Comparison of ENCODE assay signal across 16 cellular contexts in genomic region chrX:13064599-13065143, GRCh38. TPM values are rescaled to one million over a fixed set of nuclear protein-coding genes. Genes with fewer than 3 reads are reported as not detected.
DNase-seq lines count a peak whose midpoint lies in the region; ATAC-seq, FAIRE-seq and TF ChIP-seq lines count a peak whose summit lies in the region.
"Had no signal": no experiment of that assay in that cellular context is flagged by ENCODE, and none has a peak within 500 bp of the region (broad histone marks: within the 10 kb centered on the region; RNA-seq: fewer than 3 reads in every experiment).

No MANE protein-coding gene starts in this region.

- in situ Hi-C loops in GM12878 (cut with MboI), result no loop called here

- WGBS in GM12878 (ENCODE audit: insufficient coverage, insufficient replicate concordance, low lambda C conversion rate, missing lambda C conversion rate), result 22% methylated on average over 2 of the region's 2 CpGs
- WGBS in mesenchymal stem cell, result 30% methylated on average over 1 of the region's 2 CpGs

- SMC1A ChIA-PET in GM12878 (lab: Charles Lee; ENCODE audit: uncharacterized antibody, unreplicated experiment), result interaction anchor here (1.7 to 3.7 kb wide), 2 partner anchors 10 to 13 kb away, joined by 5 to 13 read pairs; no protein-coding TSS in a partner anchor

- H4K91ac ChIP-seq in mesenchymal stem cell (ENCODE audit: low read length), result no peak overlapping the region

- TF ChIP-seq EP300 in GM12878 (IDR thresholded peaks at IDR 0.05; ENCODE audit: borderline replicate concordance in 1 of 2, control insufficient read depth in 1 of 2, low read depth in 2 of 2, low read length in 2 of 2), result no peak

- H3K18ac ChIP-seq in mesenchymal stem cell (ENCODE audit: low read depth in 1 of 2, low read length in 2 of 2), result peak overlapping the region in 1 of 2 experiments; percentile 21

- no peak overlapping the region for H2AK5ac ChIP-seq in mesenchymal stem cell (ENCODE audit: low read length, severe bottlenecking)

- no peak overlapping the region for H2BK12ac ChIP-seq in mesenchymal stem cell (ENCODE audit: low read length in 2 of 2)

- no peaks in the 10 kb centered on the region for H3K79me1 ChIP-seq in mesenchymal stem cell (replicated peaks; ENCODE audit: low read length, poor library complexity, severe bottlenecking)

- H3K4me3 ChIP-seq in GM12878 (no peak overlapping the region), mesenchymal stem cell (ENCODE audit: insufficient read depth in 1 of 2, low read depth in 1 of 2, low read length in 2 of 2) (no peak overlapping the region)
- H3K4me3 ChIP-seq: cardiac muscle cell had no signal

- H3K36me3 Mint-ChIP-seq in activated T-helper 2 cell treated with anti-CD3 and anti-CD28 coated beads, Interferon-gamma antibody, Interleukin-2, Interleukin-4, amounts not matched to agents 10 μg/mL and 5 μg/mL and 100 μg/mL, durations not matched to agents 14 hours and 24 hours and 36 hours (ENCODE audit: low read depth), result peaks cover 17% of the 10 kb centered on the region

- intact Hi-C loops in GM12878 (cut with micrococcal nuclease; ENCODE audit: unreplicated experiment), result no loop called here
- intact Hi-C loops in activated T-helper 2 cell treated with anti-CD3 and anti-CD28 coated beads, Interferon-gamma antibody, Interleukin-2, Interleukin-4, amounts not matched to agents 10 μg/mL and 5 μg/mL and 100 μg/mL, durations not matched to agents 14 hours and 24 hours and 36 hours (cut with micrococcal nuclease), result no loop called here

- H3K4me1 Mint-ChIP-seq in activated T-helper 2 cell treated with anti-CD3 and anti-CD28 coated beads, Interferon-gamma antibody, Interleukin-2, Interleukin-4, amounts not matched to agents 10 μg/mL and 5 μg/mL and 100 μg/mL, durations not matched to agents 14 hours and 24 hours and 36 hours (ENCODE audit: low read depth), result peaks cover 20% of the 10 kb centered on the region

- no peak for TF ChIP-seq RAD21 in GM12878 (IDR thresholded peaks at IDR 0.05; ENCODE audit: insufficient read depth, low read depth, low read length)

- no peak overlapping the region for H2BK5ac ChIP-seq in mesenchymal stem cell (ENCODE audit: low read depth, low read length, poor library complexity, severe bottlenecking)

- H3K4me3 Mint-ChIP-seq in activated T-helper 2 cell treated with anti-CD3 and anti-CD28 coated beads, Interferon-gamma antibody, Interleukin-2, Interleukin-4, amounts not matched to agents 10 μg/mL and 5 μg/mL and 100 μg/mL, durations not matched to agents 14 hours and 24 hours and 36 hours (ENCODE audit: low read depth), result no peak overlapping the region
- H3K4me3 Mint-ChIP-seq: T-cell had no signal

- peaks cover 27% of the 10 kb centered on the region for H3K9me3 Mint-ChIP-seq in activated T-helper 2 cell treated with anti-CD3 and anti-CD28 coated beads, Interferon-gamma antibody, Interleukin-2, Interleukin-4, amounts not matched to agents 10 μg/mL and 5 μg/mL and 100 μg/mL, durations not matched to agents 14 hours and 24 hours and 36 hours

- TF ChIP-seq CTCF in GM12878 (IDR thresholded peaks at IDR 0.05 in 2 of 3, conservative IDR thresholded peaks at IDR 0.05 in 1 of 3; ENCODE audit: control insufficient read depth in 2 of 3, extremely low read depth in 1 of 3, insufficient read depth in 1 of 3, low read depth in 3 of 3, low read length in 3 of 3), result no peak

- no peak overlapping the region for H3K4me2 ChIP-seq in GM12878 (ENCODE audit: control insufficient read depth, insufficient read depth)
- no peak overlapping the region for H3K4me2 ChIP-seq in mesenchymal stem cell (ENCODE audit: low read length, poor library complexity, severe bottlenecking)

- no peak overlapping the region for H2BK15ac ChIP-seq in mesenchymal stem cell (ENCODE audit: low read depth, poor library complexity, severe bottlenecking)

- DNase-seq in A172 (ENCODE audit: low spot score) (peak; percentile 25), GM18507 (ENCODE audit: extremely low spot score, insufficient read length, low read depth) (no peak), GM12878 (ENCODE audit: low read depth, low spot score) (no peak), mesenchymal stem cell (peak; percentile 73)
- DNase-seq in activated effector memory CD4-positive, alpha-beta T cell treated with Interleukin-2 at 50 U/mL for 16 hours, result no peak
- no peak for DNase-seq in activated T-helper 2 cell treated with anti-CD3 and anti-CD28 coated beads, Interferon-gamma antibody, Interleukin-2, Interleukin-4, amounts not matched to agents 10 μg/mL and 5 μg/mL and 100 μg/mL, durations not matched to agents 14 hours and 24 hours and 36 hours (ENCODE audit: low spot score)
- DNase-seq: C1 segment of cervical spinal cord, foreskin melanocyte, mesendoderm, NCI-H1417 treated with DMSO at 0.1 percent for 48 hours, T-cell had no signal

- FAIRE-seq in GM18507 (lab: Jason Lieb, UNC) (peak; percentile 56), GM12878 (lab: Jason Lieb, UNC) (no peak)

- H3K9me3 ChIP-seq in GM12878 (replicated peaks; ENCODE audit: control insufficient read depth, insufficient read depth, low read length), result peaks cover 10% of the 10 kb centered on the region
- peaks cover 10% of the 10 kb centered on the region for H3K9me3 ChIP-seq in mesenchymal stem cell (ENCODE audit: control insufficient read depth, low read length)

- no peaks in the 10 kb centered on the region for H3K27me3 Mint-ChIP-seq in activated T-helper 2 cell treated with anti-CD3 and anti-CD28 coated beads, Interferon-gamma antibody, Interleukin-2, Interleukin-4, amounts not matched to agents 10 μg/mL and 5 μg/mL and 100 μg/mL, durations not matched to agents 14 hours and 24 hours and 36 hours (ENCODE audit: low read depth)

- H3K79me2 ChIP-seq in GM12878 (ENCODE audit: control insufficient read depth, insufficient read depth, low read length), result no peaks in the 10 kb centered on the region

- H3K4me1 ChIP-seq in GM12878 (ENCODE audit: control insufficient read depth, insufficient read depth, low read length) (peaks cover 5% of the 10 kb centered on the region; the same call in 1 of the 2 replicates), mesenchymal stem cell (ENCODE audit: control insufficient read depth, insufficient read depth, low read depth, low read length) (no peaks in the 10 kb centered on the region)

- ATAC-seq in GM12878, result peak; percentile 45
- no peak for ATAC-seq in HG02798 (IDR thresholded peaks at IDR 0.05; ENCODE audit: poor library complexity, unreplicated experiment)
- no peak for ATAC-seq in HG02852 (IDR thresholded peaks at IDR 0.05; ENCODE audit: unreplicated experiment)
- ATAC-seq: T-cell had no signal

- no peak overlapping the region for H4K8ac ChIP-seq in mesenchymal stem cell (ENCODE audit: low read length)

- H3K27me3 ChIP-seq in GM12878 (replicated peaks in 1 of 2; ENCODE audit: control insufficient read depth in 2 of 2, insufficient read depth in 2 of 2, low read length in 1 of 2), result no peaks in the 10 kb centered on the region
- H3K27me3 ChIP-seq in mesenchymal stem cell (ENCODE audit: control insufficient read depth in 1 of 2, insufficient read depth in 1 of 2, low read length in 2 of 2), result no peaks in the 10 kb centered on the region
- H3K27me3 ChIP-seq: cardiac muscle cell had no signal

- BruUV-seq in GM12878 (replicated peaks; lab: Mats Ljungman, UMichigan), result no TSS peak

- H3K27ac ChIP-seq in GM12878 (ENCODE audit: control insufficient read depth, insufficient read depth) (no peak overlapping the region), mesenchymal stem cell (ENCODE audit: low read length, poor library complexity, severe bottlenecking) (no peak overlapping the region)
- H3K27ac ChIP-seq: cardiac muscle cell, HL-60 had no signal

- no peak overlapping the region for H3K4ac ChIP-seq in mesenchymal stem cell (ENCODE audit: low read depth in 1 of 2, low read length in 2 of 2)

- no peak overlapping the region for H2BK120ac ChIP-seq in mesenchymal stem cell (ENCODE audit: low read depth, low read length)

- no peak overlapping the region for H3K23ac ChIP-seq in mesenchymal stem cell (ENCODE audit: low read length in 2 of 2)

- no peak overlapping the region for H3K9ac ChIP-seq in GM12878 (ENCODE audit: control insufficient read depth, insufficient read depth, low read length)
- peak overlapping the region; percentile 55 for H3K9ac ChIP-seq in mesenchymal stem cell (ENCODE audit: low read length)

- RAD21 ChIA-PET in GM12878 (lab: Charles Lee; ENCODE audit: unreplicated experiment), result interaction anchor here (0.5 to 1.9 kb wide), 2 partner anchors 12 to 13 kb away, joined by 3 to 5 read pairs; no protein-coding TSS in a partner anchor

- H4K20me1 ChIP-seq in GM12878 (ENCODE audit: control insufficient read depth, insufficient read depth), result no peaks in the 10 kb centered on the region

- CTCF ChIA-PET in GM12878 (lab: Yijun Ruan, JAX), result no interaction called here

- TF ChIP-seq POLR2A in GM12878 (IDR thresholded peaks at IDR 0.05; ENCODE audit: low read depth, low read length), result no peak

- no peak overlapping the region for H2AFZ ChIP-seq in GM12878 (ENCODE audit: control insufficient read depth, low read depth, low read length)
- no peak overlapping the region for H2AFZ ChIP-seq in mesenchymal stem cell (ENCODE audit: low read depth, low read length)

- POLR2A ChIA-PET in GM12878 (lab: Charles Lee), result interaction anchor here (1.4 kb wide), 1 partner anchor 11 kb away, joined by 4 read pairs; no protein-coding TSS in a partner anchor

- H3K36me3 ChIP-seq in GM12878 (ENCODE audit: control insufficient read depth in 2 of 2, insufficient read depth in 2 of 2, low read length in 1 of 2) (no peaks in the 10 kb centered on the region; a peak in 1 of 4 replicates), mesenchymal stem cell (ENCODE audit: control insufficient read depth in 1 of 2, insufficient read depth in 2 of 2, low read depth in 1 of 2, low read length in 2 of 2) (no peaks in the 10 kb centered on the region)
- H3K36me3 ChIP-seq: cardiac muscle cell had no signal

- H3K14ac ChIP-seq in mesenchymal stem cell (ENCODE audit: low read length in 2 of 2), result no peak overlapping the region

- H3K27ac Mint-ChIP-seq in activated T-helper 2 cell treated with anti-CD3 and anti-CD28 coated beads, Interferon-gamma antibody, Interleukin-2, Interleukin-4, amounts not matched to agents 10 μg/mL and 5 μg/mL and 100 μg/mL, durations not matched to agents 14 hours and 24 hours and 36 hours, result no peak overlapping the region

RNA-seq across cellular contexts. Expression of gene FAM9C, which starts 20.3 kb away (rescaled TPM):
- total RNA-seq in A172 (2014; rRNA removed; shearing (Covaris generic)), result not detected in 2 replicates
- total RNA-seq in GM12878 (2013; cell fraction: nucleolus; rRNA removed), result 0.61 and 0.65 TPM in 2 replicates
- total RNA-seq in GM12878 (2014; rRNA removed), result not detected in 2 replicates
- total RNA-seq in GM12878 (2014; rRNA removed; fragmentation: Illumina TruSeq; extraction: Trizol), result not detected in 2 replicates
- total RNA-seq in GM12878 (2021), result not detected in 2 replicates
- polyA plus RNA-seq in GM12878 (2011; ENCODE audit: low read depth), result not detected
- 0.03 and 0.10 TPM in 2 replicates for polyA plus RNA-seq in GM12878 (2011; rRNA removed)
- polyA plus RNA-seq in GM12878 (2011; cell fraction: cytosol; rRNA removed), result 0.01 TPM in 1 of 2 replicates, not detected in the other
- 0.07 and 0.10 TPM in 2 replicates for polyA plus RNA-seq in GM12878 (2011; cell fraction: nucleus; rRNA removed)
- 0.31 TPM in 1 of 2 replicates, not detected in the other for polyA plus RNA-seq in GM12878 (2012)
- 0.01 and 0.11 TPM in 2 replicates for polyA plus RNA-seq in GM12878 (2014; fragmentation: Illumina TruSeq; extraction: Trizol)
- not detected for polyA plus RNA-seq in GM12878 (2014; fragmentation: Nextera tagmentation; extraction: Ambion mirVana)
- 0.04 TPM in 1 of 2 replicates, not detected in the other for polyA plus RNA-seq in GM12878 (2014; rRNA removed)
- polyA plus RNA-seq in GM12878 (2016; fragmentation: Nextera tagmentation; extraction: Ambion mirVana), result not detected
- not detected in 2 replicates for polyA minus RNA-seq in GM12878 (2011; rRNA and poly(A)+ RNA removed)
- not detected in 2 replicates for polyA minus RNA-seq in GM12878 (2011; cell fraction: cytosol; rRNA and poly(A)+ RNA removed)
- polyA minus RNA-seq in GM12878 (2011; cell fraction: nucleus; rRNA and poly(A)+ RNA removed), result not detected in 2 replicates
- polyA plus RNA-seq in mesenchymal stem cell (2013, experiment 1 of 2), result 0.07 TPM
- 0.04 TPM for polyA plus RNA-seq in mesenchymal stem cell (2013, experiment 2 of 2)
- total RNA-seq in activated T-helper 2 cell treated with anti-CD3 and anti-CD28 coated beads, Interferon-gamma antibody, Interleukin-2, Interleukin-4, amounts not matched to agents 10 μg/mL and 5 μg/mL and 100 μg/mL, durations not matched to agents 14 hours and 24 hours and 36 hours, result not detected in 2 replicates
- total RNA-seq: activated CD8-positive, alpha-beta memory T cell treated with anti-CD3 and anti-CD28 coated beads for 36 hours; cardiac muscle cell; T-cell had no signal
- polyA plus RNA-seq: cardiac muscle cell had no signal

Comparison
In these comparisons a context has a peak if more than half of its experiments do, and no peak if none do; other contexts are left out.
1. DNase-seq: peak in A172 (single experiment) and mesenchymal stem cell (single experiment); none in GM18507 (single experiment), GM12878 (single experiment), activated effector memory CD4-positive, alpha-beta T cell treated with Interleukin-2 at 50 U/mL for 16 hours (single experiment) and activated T-helper 2 cell treated with anti-CD3 and anti-CD28 coated beads, Interferon-gamma antibody, Interleukin-2, Interleukin-4, amounts not matched to agents 10 μg/mL and 5 μg/mL and 100 μg/mL, durations not matched to agents 14 hours and 24 hours and 36 hours (single experiment).